In genomic region chrX:131821945-131822622, GRCh38 we compare ENCODE assay signal across 1 cellular context.
TF ChIP-seq lines count a peak whose summit lies in the region.

No MANE protein-coding gene starts in this region.

TF ChIP-seq in GM12878, 131 proteins besides CTCF, POLR2A, EP300 and RAD21 (continued from another document and continues in another):
- TF ChIP-seq ZBTB11 (CRISPR knock-in tag; IDR thresholded peaks at IDR 0.05) (peak; percentile 85), FOS (IDR thresholded peaks at IDR 0.05; ENCODE audit: borderline replicate concordance, extremely low read depth, insufficient read length) (no peak), RAD51 (IDR thresholded peaks at IDR 0.05) (0 out of 2 replicates have a peak, but pooled peaks have one; percentile 40), ZZZ3 (IDR thresholded peaks at IDR 0.05; ENCODE audit: control insufficient read depth, insufficient read length, low read depth) (no peak), NBN (IDR thresholded peaks at IDR 0.05) (0 out of 2 replicates have a peak, but pooled peaks have one; percentile 41), RFX5 (IDR thresholded peaks at IDR 0.05; ENCODE audit: low read depth, low read length) (no peak), KDM1A (IDR thresholded peaks at IDR 0.05; ENCODE audit: borderline replicate concordance) (no peak), ESRRA (IDR thresholded peaks at IDR 0.05; ENCODE audit: low read length) (no peak), TCF12 (IDR thresholded peaks at IDR 0.05; ENCODE audit: low read depth, low read length) (no peak), HDAC2 (IDR thresholded peaks at IDR 0.05) (no peak), CBX5 (IDR thresholded peaks at IDR 0.05; ENCODE audit: low read depth) (0 out of 2 replicates have a peak, but pooled peaks have one; percentile 19), SPI1 (IDR thresholded peaks at IDR 0.05; ENCODE audit: borderline replicate concordance, insufficient read depth, low read depth, low read length) (no peak; the same call in 1 of the 2 replicates), MEF2B (IDR thresholded peaks at IDR 0.05; ENCODE audit: partially characterized antibody, poor library complexity, severe bottlenecking) (no peak), JUND (IDR thresholded peaks at IDR 0.05; ENCODE audit: low read depth, low read length) (no peak), NR2C2 (IDR thresholded peaks at IDR 0.05; ENCODE audit: borderline replicate concordance, control insufficient read depth, insufficient read length, low read depth) (no peak), FOXM1 (IDR thresholded peaks at IDR 0.05; ENCODE audit: low read depth, low read length) (peak; percentile 68; the same call in 1 of the 2 replicates), ZNF207 (IDR thresholded peaks at IDR 0.05; ENCODE audit: borderline replicate concordance) (peak; percentile 88; the same call in 1 of the 2 replicates), LARP7 (IDR thresholded peaks at IDR 0.05) (no peak), RB1 (IDR thresholded peaks at IDR 0.05; ENCODE audit: borderline replicate concordance) (peak; percentile 40; the same call in 1 of the 2 replicates), SMC3 (IDR thresholded peaks at IDR 0.05; ENCODE audit: borderline replicate concordance, low read length) (peak; percentile 48; the same call in 1 of the 2 replicates), BCLAF1 (IDR thresholded peaks at IDR 0.05) (no peak), RCOR1 (conservative IDR thresholded peaks at IDR 0.05; ENCODE audit: low read depth, low read length) (no peak), SMARCA5 (IDR thresholded peaks at IDR 0.05) (no peak), TAF1 (IDR thresholded peaks at IDR 0.05; ENCODE audit: borderline replicate concordance, low read depth, low read length) (no peak), BACH1 (IDR thresholded peaks at IDR 0.05; ENCODE audit: borderline replicate concordance) (no peak), E2F4 (IDR thresholded peaks at IDR 0.05; ENCODE audit: low read depth, low read length) (no peak), MLLT1 (IDR thresholded peaks at IDR 0.05) (0 out of 2 replicates have a peak, but pooled peaks have one; percentile 38), KAT2A (conservative IDR thresholded peaks at IDR 0.05; ENCODE audit: control insufficient read depth, low read depth, low read length) (no peak), GATAD2B (conservative IDR thresholded peaks at IDR 0.05; ENCODE audit: low read depth) (no peak), STAT1 (conservative IDR thresholded peaks at IDR 0.05) (0 out of 2 replicates have a peak, but pooled peaks have one; percentile 47), MEF2A (IDR thresholded peaks at IDR 0.05; ENCODE audit: insufficient read depth, low read depth, low read length) (no peak), ZNF274 (IDR thresholded peaks at IDR 0.05; ENCODE audit: insufficient read depth, insufficient read length) (no peak), BHLHE40 (IDR thresholded peaks at IDR 0.05; ENCODE audit: borderline replicate concordance in 1 of 2, low read depth in 2 of 2, low read length in 1 of 2) (peak; percentile 70 to 76; a peak in 3 of 4 replicates), SREBF2 (IDR thresholded peaks at IDR 0.05; ENCODE audit: low read length) (no peak), BMI1 (IDR thresholded peaks at IDR 0.05; ENCODE audit: borderline replicate concordance) (no peak), GABPA (IDR thresholded peaks at IDR 0.05; ENCODE audit: low read depth) (peak; percentile 93), NFXL1 (IDR thresholded peaks at IDR 0.05; ENCODE audit: borderline replicate concordance) (no peak), USF2 (IDR thresholded peaks at IDR 0.05; ENCODE audit: borderline replicate concordance, low read depth, low read length) (no peak), RBBP5 (conservative IDR thresholded peaks at IDR 0.05) (no peak), CHD2 (IDR thresholded peaks at IDR 0.05; ENCODE audit: borderline replicate concordance, low read depth, low read length) (peak; percentile 58; the same call in 1 of the 2 replicates), PML (IDR thresholded peaks at IDR 0.05; ENCODE audit: low read length) (no peak), IRF3 (IDR thresholded peaks at IDR 0.05) (no peak), ZNF384 (IDR thresholded peaks at IDR 0.05; ENCODE audit: borderline replicate concordance, low read depth, low read length) (peak; percentile 100), IKZF2 (IDR thresholded peaks at IDR 0.05) (no peak), ZNF622 (IDR thresholded peaks at IDR 0.05) (no peak), SRF (IDR thresholded peaks at IDR 0.05; ENCODE audit: low read depth in 2 of 2, low read length in 2 of 2) (peak in 1 of 2 experiments; percentile 49; a peak in 2 of 4 replicates), HCFC1 (IDR thresholded peaks at IDR 0.05; ENCODE audit: low read length) (peak; percentile 61), IRF4 (IDR thresholded peaks at IDR 0.05; ENCODE audit: low read depth, low read length) (0 out of 2 replicates have a peak, but pooled peaks have one; percentile 48), TBL1XR1 (IDR thresholded peaks at IDR 0.05; ENCODE audit: low read depth, low read length) (peak; percentile 85; the same call in 1 of the 2 replicates), TCF7 (IDR thresholded peaks at IDR 0.05; ENCODE audit: borderline replicate concordance) (no peak)
- TF ChIP-seq, protein P1, sequence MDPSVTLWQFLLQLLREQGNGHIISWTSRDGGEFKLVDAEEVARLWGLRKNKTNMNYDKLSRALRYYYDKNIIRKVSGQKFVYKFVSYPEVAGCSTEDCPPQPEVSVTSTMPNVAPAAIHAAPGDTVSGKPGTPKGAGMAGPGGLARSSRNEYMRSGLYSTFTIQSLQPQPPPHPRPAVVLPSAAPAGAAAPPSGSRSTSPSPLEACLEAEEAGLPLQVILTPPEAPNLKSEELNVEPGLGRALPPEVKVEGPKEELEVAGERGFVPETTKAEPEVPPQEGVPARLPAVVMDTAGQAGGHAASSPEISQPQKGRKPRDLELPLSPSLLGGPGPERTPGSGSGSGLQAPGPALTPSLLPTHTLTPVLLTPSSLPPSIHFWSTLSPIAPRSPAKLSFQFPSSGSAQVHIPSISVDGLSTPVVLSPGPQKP (IDR thresholded peaks at IDR 0.05; ENCODE audit: low read depth, low read length) = 0 out of 2 replicates have a peak, but pooled peaks have one; percentile 36
- TF ChIP-seq, protein P2, sequence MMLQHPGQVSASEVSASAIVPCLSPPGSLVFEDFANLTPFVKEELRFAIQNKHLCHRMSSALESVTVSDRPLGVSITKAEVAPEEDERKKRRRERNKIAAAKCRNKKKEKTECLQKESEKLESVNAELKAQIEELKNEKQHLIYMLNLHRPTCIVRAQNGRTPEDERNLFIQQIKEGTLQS (IDR thresholded peaks at IDR 0.05; ENCODE audit: borderline replicate concordance, extremely low read depth, low read depth, low read length) = no peak
- TF ChIP-seq, protein P3, sequence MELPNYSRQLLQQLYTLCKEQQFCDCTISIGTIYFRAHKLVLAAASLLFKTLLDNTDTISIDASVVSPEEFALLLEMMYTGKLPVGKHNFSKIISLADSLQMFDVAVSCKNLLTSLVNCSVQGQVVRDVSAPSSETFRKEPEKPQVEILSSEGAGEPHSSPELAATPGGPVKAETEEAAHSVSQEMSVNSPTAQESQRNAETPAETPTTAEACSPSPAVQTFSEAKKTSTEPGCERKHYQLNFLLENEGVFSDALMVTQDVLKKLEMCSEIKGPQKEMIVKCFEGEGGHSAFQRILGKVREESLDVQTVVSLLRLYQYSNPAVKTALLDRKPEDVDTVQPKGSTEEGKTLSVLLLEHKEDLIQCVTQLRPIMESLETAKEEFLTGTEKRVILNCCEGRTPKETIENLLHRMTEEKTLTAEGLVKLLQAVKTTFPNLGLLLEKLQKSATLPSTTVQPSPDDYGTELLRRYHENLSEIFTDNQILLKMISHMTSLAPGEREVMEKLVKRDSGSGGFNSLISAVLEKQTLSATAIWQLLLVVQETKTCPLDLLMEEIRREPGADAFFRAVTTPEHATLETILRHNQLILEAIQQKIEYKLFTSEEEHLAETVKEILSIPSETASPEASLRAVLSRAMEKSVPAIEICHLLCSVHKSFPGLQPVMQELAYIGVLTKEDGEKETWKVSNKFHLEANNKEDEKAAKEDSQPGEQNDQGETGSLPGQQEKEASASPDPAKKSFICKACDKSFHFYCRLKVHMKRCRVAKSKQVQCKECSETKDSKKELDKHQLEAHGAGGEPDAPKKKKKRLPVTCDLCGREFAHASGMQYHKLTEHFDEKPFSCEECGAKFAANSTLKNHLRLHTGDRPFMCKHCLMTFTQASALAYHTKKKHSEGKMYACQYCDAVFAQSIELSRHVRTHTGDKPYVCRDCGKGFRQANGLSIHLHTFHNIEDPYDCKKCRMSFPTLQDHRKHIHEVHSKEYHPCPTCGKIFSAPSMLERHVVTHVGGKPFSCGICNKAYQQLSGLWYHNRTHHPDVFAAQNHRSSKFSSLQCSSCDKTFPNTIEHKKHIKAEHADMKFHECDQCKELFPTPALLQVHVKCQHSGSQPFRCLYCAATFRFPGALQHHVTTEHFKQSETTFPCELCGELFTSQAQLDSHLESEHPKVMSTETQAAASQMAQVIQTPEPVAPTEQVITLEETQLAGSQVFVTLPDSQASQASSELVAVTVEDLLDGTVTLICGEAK (IDR thresholded peaks at IDR 0.05; ENCODE audit: borderline replicate concordance) = peak; percentile 94
